In the genomic region with DNA sequence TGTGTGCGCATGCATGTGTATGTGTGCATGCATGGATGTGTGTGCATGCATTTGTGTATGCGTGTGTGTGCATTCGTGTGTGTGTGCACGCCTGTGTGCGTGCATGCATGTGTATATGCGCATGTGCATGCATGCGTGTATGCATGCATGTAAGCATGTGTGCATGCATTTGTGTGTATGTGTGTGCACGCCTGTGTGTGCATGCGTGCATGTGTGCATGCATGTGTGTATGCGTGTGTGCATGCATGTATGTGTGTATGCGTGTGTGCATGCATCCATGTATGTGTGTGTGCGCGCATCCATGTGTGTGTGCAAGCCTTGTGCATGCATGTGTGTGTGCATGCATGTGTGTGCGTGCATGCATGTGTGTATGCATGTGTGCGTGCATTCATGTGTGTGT, we compare ENCODE assay signal across 20 cellular contexts.
"Had no signal": no experiment of that assay in that cellular context is flagged by ENCODE, and none has a peak within 500 bp of the region (broad histone marks: within the 10 kb centered on the region; RNA-seq: fewer than 3 reads in every experiment).

No MANE protein-coding gene starts in this region.

- ATAC-seq: left lobe of liver; psoas muscle; stimulated activated naive CD8-positive, alpha-beta T cell treated with anti-CD3 and anti-CD28 coated beads, Interleukin-15, amount 100 ng/mL, for 72 hours had no signal

- H3K4me1 ChIP-seq: neural progenitor cell, psoas muscle, sigmoid colon, suprapubic skin, transverse colon had no signal

- H3K9ac ChIP-seq: neural progenitor cell had no signal

- H3K4me3 ChIP-seq: dorsolateral prefrontal cortex, lung, neural progenitor cell, ovary, psoas muscle, sigmoid colon, suprapubic skin, transverse colon had no signal

- H3K9me3 ChIP-seq: ovary, psoas muscle, sigmoid colon, suprapubic skin, transverse colon had no signal

- H2AFZ ChIP-seq: neural progenitor cell had no signal

- H3K27me3 ChIP-seq: dorsolateral prefrontal cortex, neural progenitor cell, ovary, sigmoid colon, transverse colon had no signal

- H3K27ac ChIP-seq: dorsolateral prefrontal cortex, neural progenitor cell, ovary, psoas muscle, sigmoid colon, suprapubic skin, transverse colon had no signal

- H3K4me2 ChIP-seq: neural progenitor cell had no signal

- DNase-seq: dorsolateral prefrontal cortex; effector CD4-positive, alpha-beta T cell; nucleus accumbens; ovary; right cardiac atrium; sigmoid colon; stimulated activated CD4-positive, alpha-beta T cell treated with anti-CD3 and anti-CD28 coated beads, Interleukin-15, amount 100 ng/mL, for 24 hours; stimulated activated CD4-positive, alpha-beta T cell treated with anti-CD3 and anti-CD28 coated beads, Interleukin-2, amount 100 ng/mL, for 48 hours; stimulated activated CD8-positive, alpha-beta memory T cell treated with anti-CD3 and anti-CD28 coated beads, Interleukin-4, amount 100 ng/mL, for 48 hours; stimulated activated naive CD4-positive, alpha-beta T cell; stimulated activated naive CD8-positive, alpha-beta T cell treated with anti-CD3 and anti-CD28 coated beads, Interleukin-15, amount 100 ng/mL, for 72 hours; transverse colon had no signal

- H3K36me3 ChIP-seq: neural progenitor cell, ovary, sigmoid colon, suprapubic skin, transverse colon had no signal

- FAIRE-seq: colon, frontal cortex, keratinocyte had no signal
